ENCODE assay signal across 8 cellular contexts in the genomic region with DNA sequence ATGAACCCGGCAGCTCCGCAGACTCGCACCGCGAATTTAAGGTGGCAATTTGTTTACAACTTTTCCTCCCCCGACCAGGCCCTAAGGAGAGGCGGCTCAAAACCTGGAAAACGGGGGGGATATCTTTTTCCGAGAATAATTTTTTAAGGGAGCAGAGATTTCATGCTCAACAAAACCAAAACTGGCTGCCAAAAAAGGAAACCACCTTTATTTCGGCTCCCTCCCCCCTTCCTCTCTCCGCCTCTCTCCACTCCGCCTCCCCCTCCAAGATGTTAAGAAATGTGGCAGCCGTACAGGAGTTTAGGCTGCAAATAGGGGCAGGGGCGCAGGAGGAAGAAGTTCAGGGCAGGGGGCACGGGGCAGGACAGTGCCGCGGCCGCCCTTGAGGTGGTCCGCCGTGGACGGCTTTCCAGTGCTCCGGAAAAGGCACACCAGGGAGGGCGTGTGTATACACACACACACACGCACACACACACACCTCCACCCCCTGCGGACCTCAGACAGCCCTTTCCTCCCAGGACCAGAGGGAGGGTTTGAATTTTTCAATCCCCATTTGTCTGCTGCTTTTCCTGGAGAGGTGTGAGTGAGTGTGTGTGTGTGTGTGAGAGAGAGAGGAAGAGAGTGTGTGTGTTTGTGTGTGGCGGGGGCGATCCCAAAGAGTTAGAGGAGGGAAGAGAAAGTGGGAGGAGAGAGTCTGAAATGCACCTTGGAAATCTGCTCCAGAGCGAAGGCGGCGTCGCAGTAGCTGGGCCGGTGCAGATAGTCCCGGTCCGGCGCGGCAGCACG. TPM values are rescaled to one million over a fixed set of nuclear protein-coding genes. Genes with fewer than 3 reads are reported as not detected.
A peak's percentile ranks its signal among the peaks of the same experiment; 100 is the strongest.
DNase-seq lines count a peak whose midpoint lies in the region; ATAC-seq and TF ChIP-seq lines count a peak whose summit lies in the region.

No MANE protein-coding gene starts in this region.

- peak overlapping the region; percentile 77 for H3K27ac ChIP-seq in CD8-positive, alpha-beta T cell (ENCODE audit: low read depth, low read length)
- H3K27ac ChIP-seq in SK-N-MC (peak overlapping the region; percentile 94), skeletal muscle tissue (ENCODE audit: low read depth, low read length) (peak overlapping the region; percentile 89)

- CTCF ChIA-PET in CD8-positive, alpha-beta T cell (lab: Charles Lee): interaction anchor here (0.7 to 0.8 kb wide), 2 partner anchors 13 to 26 kb away, joined by 3 to 4 read pairs; no protein-coding TSS in a partner anchor

- peaks cover 40% of the 10 kb centered on the region for H3K4me1 ChIP-seq in CD8-positive, alpha-beta T cell (ENCODE audit: insufficient read depth, low read length)
- H3K4me1 ChIP-seq in skeletal muscle tissue (ENCODE audit: control insufficient read depth in 3 of 3, insufficient read depth in 3 of 3, low read length in 3 of 3): peaks cover 17 to 25% (median 20%) of the 10 kb centered on the region in 3 donors

- intact Hi-C loops in CD8-positive, alpha-beta T cell (cut with DNase I, micrococcal nuclease): loop anchor here (1.0 to 5.0 kb wide), 6 partner anchors 45 to 710 kb away; a partner anchor contains a TSS

- peak overlapping the region; percentile 99 for H3K4me3 ChIP-seq in CD8-positive, alpha-beta T cell (ENCODE audit: low read depth, low read length)
- H3K4me3 ChIP-seq in SK-N-MC (peak overlapping the region; percentile 98), iPS-18c (ENCODE audit: insufficient read depth, low read depth, low read length) (peak overlapping the region; percentile 84), skeletal muscle tissue (ENCODE audit: low read length in 3 of 3) (peak overlapping the region; percentile 86 to 93 (median 89))

- peak in 6 of 7 experiments; percentile 30 to 71 (median 45) for DNase-seq in CD8-positive, alpha-beta T cell
- DNase-seq in HuH-7.5 (ENCODE audit: low spot score) (peak; percentile 61), SK-N-MC (ENCODE audit: low read depth, low spot score) (no peak), COR-L47 (lab: John Stamatoyannopoulos, UW) (no peak)

- H3K36me3 Mint-ChIP-seq in CD8-positive, alpha-beta T cell: peaks cover 12% of the 10 kb centered on the region
- H3K36me3 Mint-ChIP-seq in brain: peaks cover 4% of the 10 kb centered on the region

- peaks cover 28% of the 10 kb centered on the region for H3K27me3 Mint-ChIP-seq in CD8-positive, alpha-beta T cell (ENCODE audit: low read depth)
- peaks cover 21% of the 10 kb centered on the region for H3K27me3 Mint-ChIP-seq in brain

- no peaks in the 10 kb centered on the region for H3K9me3 Mint-ChIP-seq in CD8-positive, alpha-beta T cell
- H3K9me3 Mint-ChIP-seq in brain: peaks cover 0 to 3% (median 0%) of the 10 kb centered on the region in 5 experiments

- no peak for TF ChIP-seq CTCF in CD8-positive, alpha-beta T cell (IDR thresholded peaks at IDR 0.05)
- TF ChIP-seq CTCF in brain (conservative IDR thresholded peaks at IDR 0.05): no peak

- POLR2A ChIA-PET in CD8-positive, alpha-beta T cell (lab: Charles Lee): interaction anchor here (0.7 to 2.2 kb wide), 5 partner anchors 10 to 368 kb away, joined by 3 to 16 read pairs (median 8); a partner anchor contains a TSS

- peak overlapping the region; percentile 95 for H3K9ac ChIP-seq in SK-N-MC (ENCODE audit: insufficient read length)
- H3K9ac ChIP-seq in skeletal muscle tissue (ENCODE audit: low read depth in 1 of 3, low read length in 3 of 3): peak overlapping the region; percentile 81 to 94 (median 84)

- H3K27ac Mint-ChIP-seq in CD8-positive, alpha-beta T cell: peak overlapping the region; percentile 84
- H3K27ac Mint-ChIP-seq in brain: peak overlapping the region; percentile 85 to 99 (median 98)

- peak; percentile 28 for ATAC-seq in CD8-positive, alpha-beta T cell
- no peak for ATAC-seq in GM21381 (IDR thresholded peaks at IDR 0.05; ENCODE audit: unreplicated experiment)

- H3K27me3 ChIP-seq in CD8-positive, alpha-beta T cell (ENCODE audit: insufficient read depth, low read length): no peaks in the 10 kb centered on the region
- H3K27me3 ChIP-seq in skeletal muscle tissue (ENCODE audit: control insufficient read depth in 3 of 3, insufficient read depth in 3 of 3, low read length in 3 of 3): no peaks in the 10 kb centered on the region

- H3K36me3 ChIP-seq in CD8-positive, alpha-beta T cell (ENCODE audit: insufficient read depth, low read length): no peaks in the 10 kb centered on the region
- H3K36me3 ChIP-seq in SK-N-MC (ENCODE audit: insufficient read depth, low read length) (peaks cover 4% of the 10 kb centered on the region; the same call in 1 of the 2 replicates), skeletal muscle tissue (ENCODE audit: control insufficient read depth in 3 of 3, insufficient read depth in 3 of 3, low read length in 3 of 3) (no peaks in the 10 kb centered on the region)

- peaks cover 59% of the 10 kb centered on the region for H3K4me1 Mint-ChIP-seq in CD8-positive, alpha-beta T cell (ENCODE audit: low read depth)
- peaks cover 44% of the 10 kb centered on the region for H3K4me1 Mint-ChIP-seq in brain

- peak overlapping the region; percentile 97 for H3K4me3 Mint-ChIP-seq in CD8-positive, alpha-beta T cell
- H3K4me3 Mint-ChIP-seq in brain: peak overlapping the region; percentile 91 to 100 (median 99)

- no peaks in the 10 kb centered on the region for H3K9me3 ChIP-seq in CD8-positive, alpha-beta T cell (ENCODE audit: low read length)
- H3K9me3 ChIP-seq in SK-N-MC (ENCODE audit: low read depth, low read length) (no peaks in the 10 kb centered on the region), iPS-18c (ENCODE audit: control insufficient read depth, insufficient read depth, low read length) (peaks cover 2% of the 10 kb centered on the region), skeletal muscle tissue (ENCODE audit: control insufficient read depth in 3 of 3, low read length in 3 of 3) (no peaks in the 10 kb centered on the region)

RNA-seq across cellular contexts. Expression of a gene that starts 9.1 kb away (rescaled TPM):
- total RNA-seq in CD8-positive, alpha-beta T cell: 10 to 100 TPM; 11.8 to 13.7 TPM
- polyA plus RNA-seq in brain (ENCODE audit: insufficient read depth, low read depth, low replicate concordance): 13.5 TPM
- 4.7 TPM for total RNA-seq in skeletal muscle tissue

Comparison
In these comparisons a context has a peak if more than half of its experiments do, and no peak if none do; other contexts are left out.
1. DNase-seq: peak in CD8-positive, alpha-beta T cell (6 of 7) and HuH-7.5 (single experiment); none in SK-N-MC (single experiment) and COR-L47 (single experiment).
2. Peak in every context shown above with its lines, with median percentiles within 50 percentile points of each other: H3K27ac ChIP-seq and H3K4me3 ChIP-seq.